ENCODE assay signal across 16 cellular contexts in genomic region chr12:50231346-50231745, GRCh38. TPM values are rescaled to one million over a fixed set of nuclear protein-coding genes. Genes with fewer than 3 reads are reported as not detected.
A peak's percentile ranks its signal among the peaks of the same experiment; 100 is the strongest.
DNase-seq lines count a peak whose midpoint lies in the region; FAIRE-seq and TF ChIP-seq lines count a peak whose summit lies in the region.
"Had no signal": no experiment of that assay in that cellular context is flagged by ENCODE, and none has a peak within 500 bp of the region (broad histone marks: within the 10 kb centered on the region; RNA-seq: fewer than 3 reads in every experiment).

No MANE protein-coding gene starts in this region.

- dilution Hi-C loops in endothelial cell of umbilical vein (cut with MboI; ENCODE audit: extremely low pct_ligation_motif_present, low sequenced_read_pairs), result no loop called here

- H3K4me1 ChIP-seq in HEK293 (ENCODE audit: control insufficient read depth, insufficient read depth, low read length) (peaks cover 4% of the 10 kb centered on the region; the same call in 1 of the 2 replicates), endothelial cell of umbilical vein (ENCODE audit: control insufficient read depth, extremely low read depth, insufficient read depth, low read length) (peaks cover 8% of the 10 kb centered on the region), thyroid gland (peaks cover 8 to 14% of the 10 kb centered on the region in 2 donors)
- H3K4me1 ChIP-seq: HAP-1 had no signal

- no TSS peak for BruUV-seq in endothelial cell of umbilical vein (replicated peaks; lab: Mats Ljungman, UMichigan)

- no peaks in the 10 kb centered on the region for H4K20me1 ChIP-seq in endothelial cell of umbilical vein (replicated peaks; ENCODE audit: control insufficient read depth, extremely low read depth, insufficient read depth, low read length)

- no peak overlapping the region for H3K4me2 ChIP-seq in endothelial cell of umbilical vein (ENCODE audit: insufficient read depth, low read length)

- peak; percentile 37 for FAIRE-seq in endothelial cell of umbilical vein (lab: Jason Lieb, UNC)
- FAIRE-seq in GM12892 (lab: Jason Lieb, UNC), result no peak
- FAIRE-seq: D721Med, HepG2 had no signal

- H2AFZ ChIP-seq in endothelial cell of umbilical vein (ENCODE audit: low read depth, low read length), result no peak overlapping the region

- CTCF ChIA-PET in AG04450 (lab: Charles Lee) (no interaction called here), HEK293 (lab: Yijun Ruan, JAX) (interaction anchor here (1.0 kb wide), 1 partner anchor 27 kb away, joined by 4 read pairs; no protein-coding TSS in a partner anchor), endothelial cell of umbilical vein (lab: Charles Lee) (interaction anchor here (1.0 to 5.7 kb wide), 4 partner anchors 10 to 83 kb away, joined by 3 to 21 read pairs (median 4); no protein-coding TSS in a partner anchor)

- POLR2A ChIA-PET in AG04450 (lab: Yijun Ruan, JAX) (no interaction called here), HEK293 (lab: Yijun Ruan, JAX) (interaction anchor here (0.6 kb wide), 1 partner anchor 1042 kb away, joined by 3 read pairs; the partner anchor contains the start of gene TUBA1A), endothelial cell of umbilical vein (lab: Charles Lee) (no interaction called here)

- TF ChIP-seq CTCF in AG04450 (IDR thresholded peaks at IDR 0.05; ENCODE audit: low read depth, low read length) (no peak), HEK293 (tag by site-specific recombination; IDR thresholded peaks at IDR 0.05) (no peak), endothelial cell of umbilical vein (IDR thresholded peaks at IDR 0.05; ENCODE audit: extremely low read depth in 1 of 2, insufficient read depth in 1 of 2, low read depth in 1 of 2, low read length in 2 of 2) (no peak), thyroid gland (IDR thresholded peaks at IDR 0.05) (no peak)

- no peaks in the 10 kb centered on the region for H3K79me2 ChIP-seq in endothelial cell of umbilical vein (ENCODE audit: control insufficient read depth, insufficient read depth, low read length)

- TF ChIP-seq POLR2A in endothelial cell of umbilical vein (IDR thresholded peaks at IDR 0.05; ENCODE audit: low read depth, low read length) (no peak), thyroid gland (IDR thresholded peaks at IDR 0.05) (no peak), GM12892 (IDR thresholded peaks at IDR 0.05; ENCODE audit: low read depth, low read length) (no peak)

- no peak overlapping the region for H3K9ac ChIP-seq in endothelial cell of umbilical vein (replicated peaks; ENCODE audit: extremely low read depth, insufficient read depth, low read length)

- H3K4me3 ChIP-seq in AG04450 (ENCODE audit: low read depth, low read length) (no peak overlapping the region), HEK293 (ENCODE audit: low read depth, low read length) (no peak overlapping the region), endothelial cell of umbilical vein (replicated peaks in 1 of 3; ENCODE audit: insufficient read depth in 1 of 3, low read depth in 1 of 3, low read length in 3 of 3) (no peak overlapping the region), thyroid gland (replicated peaks in 1 of 3) (no peak overlapping the region)
- H3K4me3 ChIP-seq: HAP-1 had no signal

- H3K36me3 ChIP-seq in HEK293 (ENCODE audit: control insufficient read depth in 2 of 2, insufficient read depth in 1 of 2, low read length in 2 of 2) (no peaks in the 10 kb centered on the region; a peak in 1 of 3 replicates), endothelial cell of umbilical vein (ENCODE audit: control insufficient read depth in 2 of 2, extremely low read depth in 1 of 2, insufficient read depth in 2 of 2, low read length in 2 of 2) (no peaks in the 10 kb centered on the region), thyroid gland (no peaks in the 10 kb centered on the region)
- H3K36me3 ChIP-seq: HAP-1 had no signal

- H3K9me1 ChIP-seq in endothelial cell of umbilical vein (replicated peaks; ENCODE audit: control insufficient read depth, extremely low read depth, insufficient read depth, low read length), result no peaks in the 10 kb centered on the region

- no peaks in the 10 kb centered on the region for H3K27me3 ChIP-seq in AG04450 (ENCODE audit: control insufficient read depth, insufficient read depth, low read length)
- H3K27me3 ChIP-seq in endothelial cell of umbilical vein (ENCODE audit: control insufficient read depth in 2 of 2, insufficient read depth in 2 of 2, low read length in 2 of 2), result no peaks in the 10 kb centered on the region
- no peaks in the 10 kb centered on the region for H3K27me3 ChIP-seq in thyroid gland

- H3K27ac ChIP-seq in AG04450 (ENCODE audit: low read depth, low read length) (peak overlapping the region; percentile 11), HEK293 (ENCODE audit: extremely low read depth, low read depth, low read length) (no peak overlapping the region), endothelial cell of umbilical vein (ENCODE audit: insufficient read depth, low read depth, low read length) (no peak overlapping the region), thyroid gland (peak overlapping the region in 2 of 3 donors; percentile 13 to 76)
- H3K27ac ChIP-seq: C4-2B had no signal

- no peaks in the 10 kb centered on the region for H3K9me3 ChIP-seq in AG04450 (ENCODE audit: control insufficient read depth, insufficient read depth, low read length)
- H3K9me3 ChIP-seq in HEK293 (ENCODE audit: control insufficient read depth, insufficient read depth, low read depth, low read length), result no peaks in the 10 kb centered on the region
- H3K9me3 ChIP-seq in endothelial cell of umbilical vein (replicated peaks; ENCODE audit: control insufficient read depth, insufficient read depth, low read length), result no peaks in the 10 kb centered on the region
- H3K9me3 ChIP-seq in thyroid gland, result no peaks in the 10 kb centered on the region
- H3K9me3 ChIP-seq: Caco-2, HAP-1 had no signal

- DNase-seq in AG04450 (ENCODE audit: low read depth, low spot score) (no peak), endothelial cell of umbilical vein (ENCODE audit: low read depth, low spot score) (no peak), thyroid gland (peak in 1 of 2 donors; percentile 33), GM12892 (ENCODE audit: insufficient read length) (no peak), GOT3 (lab: John Stamatoyannopoulos, UW) (no peak)
- DNase-seq: AML-193; Caco-2; CD4-positive, alpha-beta T cell; GF-D8; HFFc6; KBM-7 had no signal

- intact Hi-C loops in endothelial cell of umbilical vein (cut with micrococcal nuclease), result no loop called here
- intact Hi-C loops in thyroid gland (cut with DNase I), result no loop called here

TF ChIP-seq in HEK293, 187 proteins besides CTCF, POLR2A, EP300 and RAD21 (continues in another document):
- TF ChIP-seq ZNF623 (tag by site-specific recombination; IDR thresholded peaks at IDR 0.05) (no peak), ZNF449 (tag by site-specific recombination; IDR thresholded peaks at IDR 0.05) (peak; percentile 85)

TF ChIP-seq in endothelial cell of umbilical vein, 7 proteins besides CTCF, POLR2A, EP300 and RAD21:
- TF ChIP-seq EZH2 (IDR thresholded peaks at IDR 0.05; ENCODE audit: borderline replicate concordance, low read depth, low read length, severe bottlenecking) (no peak), GATA2 (IDR thresholded peaks at IDR 0.05; ENCODE audit: insufficient read depth, insufficient read length, low read depth, low read length) (no peak), POLR2AphosphoS5 (IDR thresholded peaks at IDR 0.05; ENCODE audit: insufficient read depth, low read depth, low read length) (no peak), JUN (IDR thresholded peaks at IDR 0.05; ENCODE audit: borderline replicate concordance, insufficient read depth, insufficient read length, low read depth) (no peak), MAX (IDR thresholded peaks at IDR 0.05; ENCODE audit: insufficient read depth, insufficient read length) (no peak), FOS (IDR thresholded peaks at IDR 0.05; ENCODE audit: borderline replicate concordance, insufficient read depth, low read length) (no peak), MYC (IDR thresholded peaks at IDR 0.05; ENCODE audit: low read depth, low read length) (no peak)

RNA-seq across cellular contexts. Expression of gene LIMA1, which starts 52.0 kb away (rescaled TPM):
- 177 and 218 TPM in 2 replicates for polyA plus RNA-seq in AG04450 (2011; rRNA removed)
- 211 and 251 TPM in 2 replicates for polyA minus RNA-seq in AG04450 (2011; rRNA and poly(A)+ RNA removed)
- 81.3 and 87.3 TPM in 2 replicates for total RNA-seq in endothelial cell of umbilical vein
- polyA plus RNA-seq in endothelial cell of umbilical vein, result 25.6 and 35.0 TPM in 2 replicates
- 40.0 and 41.7 TPM in 2 replicates for polyA plus RNA-seq in endothelial cell of umbilical vein (2011; cell fraction: cytosol; rRNA removed)
- 106 and 111 TPM in 2 replicates for polyA plus RNA-seq in endothelial cell of umbilical vein (2011; cell fraction: nucleus; rRNA removed)
- 56.4 and 68.9 TPM in 2 replicates for polyA plus RNA-seq in endothelial cell of umbilical vein (2012)
- polyA minus RNA-seq in endothelial cell of umbilical vein, result 87.9 and 97.0 TPM in 2 replicates
- 27.1 TPM for polyA minus RNA-seq in endothelial cell of umbilical vein (2011; cell fraction: cytosol; rRNA and poly(A)+ RNA removed)
- polyA minus RNA-seq in endothelial cell of umbilical vein (2011; cell fraction: nucleus; rRNA and poly(A)+ RNA removed), result 89.4 and 125 TPM in 2 replicates
- total RNA-seq in thyroid gland, result 10 to 100 TPM; 53.0 to 75.4 (median 66.7) TPM
- 49.7 TPM for polyA plus RNA-seq in GM12892 (2012; ENCODE audit: missing spikeins)

Comparison
In these comparisons a context has a peak if more than half of its experiments do, and no peak if none do; other contexts are left out.
1. H3K27ac ChIP-seq: peak in AG04450 (single experiment) and thyroid gland (2 of 3); none in HEK293 (single experiment) and endothelial cell of umbilical vein (single experiment).